ENCODE assay signal across 8 cellular contexts in genomic region chr15:68209735-68210408, GRCh38. TPM values are rescaled to one million over a fixed set of nuclear protein-coding genes. Genes with fewer than 3 reads are reported as not detected.
A peak's percentile ranks its signal among the peaks of the same experiment; 100 is the strongest.
DNase-seq lines count a peak whose midpoint lies in the region; ATAC-seq and TF ChIP-seq lines count a peak whose summit lies in the region.

No MANE protein-coding gene starts in this region.

- H3K4me1 Mint-ChIP-seq in activated CD4-positive, alpha-beta T cell treated with anti-CD3 and anti-CD28 coated beads for 36 hours: peaks cover 21% of the 10 kb centered on the region

- no peaks in the 10 kb centered on the region for H3K9me3 ChIP-seq in HEK293 (ENCODE audit: control insufficient read depth, insufficient read depth, low read depth, low read length)
- no peaks in the 10 kb centered on the region for H3K9me3 ChIP-seq in muscle layer of colon (ENCODE audit: low read length)

- peak overlapping the region; percentile 59 for H3K27ac Mint-ChIP-seq in activated CD4-positive, alpha-beta T cell treated with anti-CD3 and anti-CD28 coated beads for 36 hours

- intact Hi-C loops in activated CD4-positive, alpha-beta T cell treated with anti-CD3 and anti-CD28 coated beads for 36 hours (cut with DNase I, micrococcal nuclease): loop anchor here (1.0 to 5.0 kb wide), 2 partner anchors 347 to 348 kb away; no protein-coding TSS in a partner anchor

- H3K36me3 ChIP-seq in HEK293 (ENCODE audit: control insufficient read depth in 2 of 2, insufficient read depth in 1 of 2, low read length in 2 of 2): peaks cover 6 to 48% of the 10 kb centered on the region in 2 experiments; a peak in 2 of 3 replicates
- H3K36me3 ChIP-seq in muscle layer of colon (ENCODE audit: insufficient read depth, low read length): no peaks in the 10 kb centered on the region

- H3K4me3 Mint-ChIP-seq in activated CD4-positive, alpha-beta T cell treated with anti-CD3 and anti-CD28 coated beads for 36 hours: no peak overlapping the region

- no peaks in the 10 kb centered on the region for H3K27me3 Mint-ChIP-seq in activated CD4-positive, alpha-beta T cell treated with anti-CD3 and anti-CD28 coated beads for 36 hours

- H3K36me3 Mint-ChIP-seq in activated CD4-positive, alpha-beta T cell treated with anti-CD3 and anti-CD28 coated beads for 36 hours (ENCODE audit: low read depth): peaks cover 19% of the 10 kb centered on the region

- no peaks in the 10 kb centered on the region for H3K27me3 ChIP-seq in muscle layer of colon (ENCODE audit: control insufficient read depth in 1 of 2, insufficient read depth in 2 of 2, low read length in 2 of 2)

- DNase-seq in GM10248 (ENCODE audit: extremely low spot score): peak; percentile 68
- DNase-seq in activated CD4-positive, alpha-beta T cell treated with anti-CD3 and anti-CD28 coated beads for 36 hours: peak; percentile 66
- no peak for DNase-seq in COLO668 (lab: John Stamatoyannopoulos, UW; ENCODE audit: unreplicated experiment)
- no peak for DNase-seq in NCI-H128 (lab: John Stamatoyannopoulos, UW; ENCODE audit: unreplicated experiment)
- no peak for DNase-seq in EL

- no peak overlapping the region for H3K4me3 ChIP-seq in HEK293 (ENCODE audit: low read depth, low read length)
- peak overlapping the region in 1 of 2 donors; percentile 54 for H3K4me3 ChIP-seq in muscle layer of colon (ENCODE audit: low read depth in 1 of 2, low read length in 2 of 2)

- H3K4me1 ChIP-seq in HEK293 (ENCODE audit: control insufficient read depth, insufficient read depth, low read length) (no peaks in the 10 kb centered on the region), muscle layer of colon (ENCODE audit: insufficient read depth, low read length) (peaks cover 22% of the 10 kb centered on the region)

- ATAC-seq in activated CD4-positive, alpha-beta T cell treated with anti-CD3 and anti-CD28 coated beads for 36 hours: peak; percentile 90
- no peak for ATAC-seq in GM19324 (IDR thresholded peaks at IDR 0.05; ENCODE audit: low FRiP score, unreplicated experiment)

- POLR2A ChIA-PET in GM10248 (lab: Yijun Ruan, JAX) (no interaction called here), HEK293 (lab: Yijun Ruan, JAX) (no interaction called here)
- POLR2A ChIA-PET in activated CD4-positive, alpha-beta T cell treated with anti-CD3 and anti-CD28 coated beads for 36 hours (lab: Charles Lee): no interaction called here

- CTCF ChIA-PET in GM10248 (lab: Yijun Ruan, JAX): interaction anchor here (0.9 to 3.2 kb wide), 14 partner anchors 10 to 708 kb away, joined by 3 to 29 read pairs (median 6); partner anchors contain the start of gene CLN6
- CTCF ChIA-PET in HEK293 (lab: Yijun Ruan, JAX): interaction anchor here (0.6 to 2.8 kb wide), 7 partner anchors 10 to 813 kb away, joined by 3 to 8 read pairs (median 3); no protein-coding TSS in a partner anchor
- CTCF ChIA-PET in activated CD4-positive, alpha-beta T cell treated with anti-CD3 and anti-CD28 coated beads for 36 hours (lab: Charles Lee): interaction anchor here (0.6 to 1.2 kb wide), 2 partner anchors 164 to 180 kb away, joined by 3 read pairs; no protein-coding TSS in a partner anchor

- no peak overlapping the region for H3K9ac ChIP-seq in muscle layer of colon (ENCODE audit: low read length)

- no peaks in the 10 kb centered on the region for H3K9me3 Mint-ChIP-seq in activated CD4-positive, alpha-beta T cell treated with anti-CD3 and anti-CD28 coated beads for 36 hours (ENCODE audit: low read depth)

- H3K27ac ChIP-seq in HEK293 (ENCODE audit: extremely low read depth, low read depth, low read length) (no peak overlapping the region), muscle layer of colon (ENCODE audit: low read depth, low read length) (peak overlapping the region; percentile 39)

- TF ChIP-seq CTCF in GM10248 (IDR thresholded peaks at IDR 0.05; ENCODE audit: control extremely low read depth, extremely low read depth, low read depth, missing control alignments): no peak
- no peak for TF ChIP-seq CTCF in HEK293 (tag by site-specific recombination; IDR thresholded peaks at IDR 0.05)

TF ChIP-seq in HEK293, 187 proteins besides CTCF, POLR2A, EP300 and RAD21:
- TF ChIP-seq EGR2 (tag by site-specific recombination; IDR thresholded peaks at IDR 0.05; ENCODE audit: low read depth) (0 out of 2 replicates have a peak, but pooled peaks have one; percentile 19), YY2 (tag by site-specific recombination; IDR thresholded peaks at IDR 0.05) (no peak)
- TF ChIP-seq, protein P1, sequence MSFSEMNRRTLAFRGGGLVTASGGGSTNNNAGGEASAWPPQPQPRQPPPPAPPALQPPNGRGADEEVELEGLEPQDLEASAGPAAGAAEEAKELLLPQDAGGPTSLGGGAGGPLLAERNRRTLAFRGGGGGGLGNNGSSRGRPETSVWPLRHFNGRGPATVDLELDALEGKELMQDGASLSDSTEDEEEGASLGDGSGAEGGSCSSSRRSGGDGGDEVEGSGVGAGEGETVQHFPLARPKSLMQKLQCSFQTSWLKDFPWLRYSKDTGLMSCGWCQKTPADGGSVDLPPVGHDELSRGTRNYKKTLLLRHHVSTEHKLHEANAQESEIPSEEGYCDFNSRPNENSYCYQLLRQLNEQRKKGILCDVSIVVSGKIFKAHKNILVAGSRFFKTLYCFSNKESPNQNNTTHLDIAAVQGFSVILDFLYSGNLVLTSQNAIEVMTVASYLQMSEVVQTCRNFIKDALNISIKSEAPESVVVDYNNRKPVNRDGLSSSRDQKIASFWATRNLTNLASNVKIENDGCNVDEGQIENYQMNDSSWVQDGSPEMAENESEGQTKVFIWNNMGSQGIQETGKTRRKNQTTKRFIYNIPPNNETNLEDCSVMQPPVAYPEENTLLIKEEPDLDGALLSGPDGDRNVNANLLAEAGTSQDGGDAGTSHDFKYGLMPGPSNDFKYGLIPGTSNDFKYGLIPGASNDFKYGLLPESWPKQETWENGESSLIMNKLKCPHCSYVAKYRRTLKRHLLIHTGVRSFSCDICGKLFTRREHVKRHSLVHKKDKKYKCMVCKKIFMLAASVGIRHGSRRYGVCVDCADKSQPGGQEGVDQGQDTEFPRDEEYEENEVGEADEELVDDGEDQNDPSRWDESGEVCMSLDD (tag by site-specific recombination; IDR thresholded peaks at IDR 0.05): peak; percentile 42; the same call in 1 of the 2 replicates

RNA-seq across cellular contexts. Expression of gene CALML4, which starts 4.7 kb away (rescaled TPM):
- total RNA-seq in activated CD4-positive, alpha-beta T cell treated with anti-CD3 and anti-CD28 coated beads for 36 hours: 1 to 10 TPM; 6.8 to 9.2 TPM

RNA-seq across cellular contexts. Expression of gene CLN6, which starts 19.7 kb away (rescaled TPM):
- 10 to 100 TPM; 45.1 to 48.2 TPM for total RNA-seq in activated CD4-positive, alpha-beta T cell treated with anti-CD3 and anti-CD28 coated beads for 36 hours

Comparison
In these comparisons a context has a peak if more than half of its experiments do, and no peak if none do; other contexts are left out.
1. DNase-seq: peak in GM10248 (single experiment) and activated CD4-positive, alpha-beta T cell treated with anti-CD3 and anti-CD28 coated beads for 36 hours (single experiment); none in COLO668 (single experiment), NCI-H128 (single experiment) and EL (single experiment).